Comparison of ENCODE assay signal across 18 cellular contexts in the genomic region with DNA sequence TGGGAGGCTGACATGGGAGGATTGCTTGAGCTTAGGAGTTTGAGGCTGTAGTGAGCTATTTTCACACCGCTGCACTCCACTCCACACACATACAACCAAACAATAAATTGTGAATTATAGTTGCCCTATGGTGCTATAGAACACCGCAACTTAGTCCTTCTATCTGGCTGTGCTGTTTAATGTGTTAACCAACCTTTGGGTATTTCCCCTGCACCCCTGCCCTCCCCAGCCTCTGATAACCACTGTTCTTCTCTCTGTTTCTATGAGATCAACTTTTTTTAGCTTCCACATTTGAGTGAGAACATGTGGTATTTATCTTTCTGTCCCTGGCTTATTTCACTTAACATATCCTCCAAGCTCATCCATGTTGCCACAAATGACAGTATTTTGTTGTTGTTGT. TPM values are rescaled to one million over a fixed set of nuclear protein-coding genes. Genes with fewer than 3 reads are reported as not detected.
A peak's percentile ranks its signal among the peaks of the same experiment; 100 is the strongest.
DNase-seq lines count a peak whose midpoint lies in the region; ATAC-seq and TF ChIP-seq lines count a peak whose summit lies in the region.
"Had no signal": no experiment of that assay in that cellular context is flagged by ENCODE, and none has a peak within 500 bp of the region (broad histone marks: within the 10 kb centered on the region; RNA-seq: fewer than 3 reads in every experiment).

No MANE protein-coding gene starts in this region.

- TF ChIP-seq CTCF in GM13977 (IDR thresholded peaks at IDR 0.05; ENCODE audit: extremely low read depth, insufficient read depth, missing control alignments), result no peak
- TF ChIP-seq CTCF in HFFc6 (IDR thresholded peaks at IDR 0.05), result no peak

- H3K4me3 Mint-ChIP-seq in activated T-helper 17 cell treated with anti-CD3 and anti-CD28 coated beads, Interleukin-2, amount 50 U/mL, for 72 hours, result no peak overlapping the region
- H3K4me3 Mint-ChIP-seq in HFFc6, result no peak overlapping the region
- H3K4me3 Mint-ChIP-seq: activated CD4-positive, alpha-beta memory T cell treated with anti-CD3 and anti-CD28 coated beads, Interleukin-2, amount 10 ng/mL, durations not matched to agents 7 days and 5 days; nephron progenitor cell had no signal

- no peak overlapping the region for H3K27ac Mint-ChIP-seq in activated T-helper 17 cell treated with anti-CD3 and anti-CD28 coated beads, Interleukin-2, amount 50 U/mL, for 72 hours
- no peak overlapping the region for H3K27ac Mint-ChIP-seq in HFFc6
- H3K27ac Mint-ChIP-seq: activated CD4-positive, alpha-beta memory T cell treated with anti-CD3 and anti-CD28 coated beads, Interleukin-2, amount 10 ng/mL, durations not matched to agents 7 days and 5 days; nephron progenitor cell had no signal

- H3K27me3 Mint-ChIP-seq in activated T-helper 17 cell treated with anti-CD3 and anti-CD28 coated beads, Interleukin-2, amount 50 U/mL, for 72 hours, result no peaks in the 10 kb centered on the region
- peaks cover 1% of the 10 kb centered on the region; the same call in 1 of the 2 replicates for H3K27me3 Mint-ChIP-seq in HFFc6 (ENCODE audit: insufficient read depth)
- H3K27me3 Mint-ChIP-seq: activated CD4-positive, alpha-beta memory T cell treated with anti-CD3 and anti-CD28 coated beads, Interleukin-2, amount 10 ng/mL, durations not matched to agents 7 days and 5 days had no signal

- H3K36me3 Mint-ChIP-seq in activated T-helper 17 cell treated with anti-CD3 and anti-CD28 coated beads, Interleukin-2, amount 50 U/mL, for 72 hours (ENCODE audit: low read depth), result peaks cover 29% of the 10 kb centered on the region
- no peaks in the 10 kb centered on the region; the same call in 1 of the 2 replicates for H3K36me3 Mint-ChIP-seq in HFFc6 (ENCODE audit: low read depth)

- ATAC-seq in GM19035 (IDR thresholded peaks at IDR 0.05; ENCODE audit: unreplicated experiment) (peak; percentile 59), HG02678 (IDR thresholded peaks at IDR 0.05; ENCODE audit: unreplicated experiment) (peak; percentile 60)
- peak; percentile 72 for ATAC-seq in activated T-helper 17 cell treated with anti-CD3 and anti-CD28 coated beads, Interleukin-2, amount 50 U/mL, for 72 hours (replicated peaks)
- ATAC-seq: gastroesophageal sphincter had no signal

- in situ Hi-C loops in GM13977 (cut with MboI; ENCODE audit: low pct_unique_long_range_greater_than_20kb, low sequenced_read_pairs, unreplicated experiment) (no loop called here), KBM-7 (cut with MboI; ENCODE audit: low pct_unique_long_range_greater_than_20kb, low sequenced_read_pairs) (no loop called here)

- DNase-seq in GM13977 (ENCODE audit: low spot score), result peak; percentile 60
- DNase-seq in activated effector memory CD4-positive, alpha-beta T cell treated with anti-CD3 and anti-CD28 coated beads, Interleukin-2, amount 50 U/mL, for 16 hours, result no peak
- no peak for DNase-seq in HFFc6
- no peak for DNase-seq in KBM-7
- no peak for DNase-seq in stimulated activated CD4-positive, alpha-beta T cell treated with anti-CD3 and anti-CD28 coated beads, Interleukin-2, amount 100 ng/mL, for 48 hours
- DNase-seq: activated CD4-positive, alpha-beta memory T cell treated with anti-CD3 and anti-CD28 coated beads, Interleukin-2, amount 10 ng/mL, durations not matched to agents 7 days and 5 days; COR-L47; mammary epithelial cell; MV-4-11; NCI-H2107; NCI-H774; nephron progenitor cell; stimulated activated CD4-positive, alpha-beta T cell treated with anti-CD3 and anti-CD28 coated beads, Interleukin-15, amount 100 ng/mL, for 24 hours; substantia nigra had no signal

- no peaks in the 10 kb centered on the region for H3K9me3 Mint-ChIP-seq in activated T-helper 17 cell treated with anti-CD3 and anti-CD28 coated beads, Interleukin-2, amount 50 U/mL, for 72 hours
- no peaks in the 10 kb centered on the region for H3K9me3 Mint-ChIP-seq in HFFc6
- H3K9me3 Mint-ChIP-seq: activated CD4-positive, alpha-beta memory T cell treated with anti-CD3 and anti-CD28 coated beads, Interleukin-2, amount 10 ng/mL, durations not matched to agents 7 days and 5 days; nephron progenitor cell had no signal

- H3K4me1 Mint-ChIP-seq in activated T-helper 17 cell treated with anti-CD3 and anti-CD28 coated beads, Interleukin-2, amount 50 U/mL, for 72 hours, result peaks cover 26% of the 10 kb centered on the region
- H3K4me1 Mint-ChIP-seq in HFFc6 (ENCODE audit: low read depth), result peaks cover 4% of the 10 kb centered on the region; the same call in 1 of the 2 replicates

RNA-seq across cellular contexts. Expression of gene TET3, which starts 32.5 kb away (rescaled TPM):
- total RNA-seq in activated T-helper 17 cell treated with anti-CD3 and anti-CD28 coated beads, Interleukin-2, amount 50 U/mL, for 72 hours, result 10 to 100 TPM; 15.1 to 42.6 TPM
- total RNA-seq in HFFc6 (2021; fragmentation: NEBNext Ultra II Directional; extraction: Animal tissue kit (Norgen Biotek cat#: 25700)), result 1 to 10 TPM; 3.2 to 3.7 (median 3.4) TPM
